Comparison of ENCODE assay signal across 1 cellular context in the genomic region with DNA sequence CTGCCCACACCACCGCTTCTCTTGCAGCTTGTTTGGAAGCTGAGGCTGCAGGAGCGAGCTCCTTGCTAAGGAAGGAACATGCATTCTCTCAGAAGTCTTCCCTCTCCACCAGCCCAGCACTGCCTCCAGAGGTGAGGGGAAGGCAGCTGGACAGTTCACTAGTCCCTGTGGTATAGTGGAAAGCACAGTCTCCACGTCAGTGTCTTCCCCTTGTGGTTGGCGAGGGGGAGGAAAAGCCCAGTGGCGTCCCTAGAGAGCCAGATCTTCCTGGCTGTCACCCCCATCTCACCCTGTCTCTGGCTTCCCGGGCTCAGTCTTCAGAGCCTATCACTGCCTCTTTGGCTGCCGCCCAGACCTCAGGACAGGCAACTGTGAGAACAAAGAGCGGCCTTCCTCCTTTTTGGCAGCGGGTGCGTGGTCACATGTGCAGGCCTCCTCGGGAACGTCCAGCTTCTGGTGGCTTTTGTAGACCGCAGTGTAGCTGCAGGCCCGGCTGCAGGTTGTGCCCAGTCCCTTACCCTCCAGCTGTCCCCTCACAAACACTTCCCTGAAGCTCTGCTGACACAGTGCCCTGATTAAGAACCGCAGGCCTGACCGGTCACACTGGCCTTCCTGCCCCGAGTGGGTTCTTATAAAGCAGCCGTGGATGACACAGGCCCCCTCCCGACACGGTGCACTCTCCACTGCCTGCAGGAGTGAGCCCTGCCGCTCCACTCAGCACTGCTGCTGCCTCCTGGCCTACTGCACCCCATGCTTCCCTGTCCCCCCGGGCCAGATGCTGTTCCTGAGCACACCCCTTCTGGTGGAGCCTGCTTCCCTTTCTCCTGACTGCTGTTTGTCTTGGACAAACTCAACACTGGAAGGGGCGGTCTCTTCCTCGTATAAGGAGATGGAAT.
TF ChIP-seq lines count a peak whose summit lies in the region.

No MANE protein-coding gene starts in this region.

TF ChIP-seq in K562, 482 proteins besides CTCF, POLR2A, EP300 and RAD21 (continued from another document and continues in another):
- TF ChIP-seq, protein P1, sequence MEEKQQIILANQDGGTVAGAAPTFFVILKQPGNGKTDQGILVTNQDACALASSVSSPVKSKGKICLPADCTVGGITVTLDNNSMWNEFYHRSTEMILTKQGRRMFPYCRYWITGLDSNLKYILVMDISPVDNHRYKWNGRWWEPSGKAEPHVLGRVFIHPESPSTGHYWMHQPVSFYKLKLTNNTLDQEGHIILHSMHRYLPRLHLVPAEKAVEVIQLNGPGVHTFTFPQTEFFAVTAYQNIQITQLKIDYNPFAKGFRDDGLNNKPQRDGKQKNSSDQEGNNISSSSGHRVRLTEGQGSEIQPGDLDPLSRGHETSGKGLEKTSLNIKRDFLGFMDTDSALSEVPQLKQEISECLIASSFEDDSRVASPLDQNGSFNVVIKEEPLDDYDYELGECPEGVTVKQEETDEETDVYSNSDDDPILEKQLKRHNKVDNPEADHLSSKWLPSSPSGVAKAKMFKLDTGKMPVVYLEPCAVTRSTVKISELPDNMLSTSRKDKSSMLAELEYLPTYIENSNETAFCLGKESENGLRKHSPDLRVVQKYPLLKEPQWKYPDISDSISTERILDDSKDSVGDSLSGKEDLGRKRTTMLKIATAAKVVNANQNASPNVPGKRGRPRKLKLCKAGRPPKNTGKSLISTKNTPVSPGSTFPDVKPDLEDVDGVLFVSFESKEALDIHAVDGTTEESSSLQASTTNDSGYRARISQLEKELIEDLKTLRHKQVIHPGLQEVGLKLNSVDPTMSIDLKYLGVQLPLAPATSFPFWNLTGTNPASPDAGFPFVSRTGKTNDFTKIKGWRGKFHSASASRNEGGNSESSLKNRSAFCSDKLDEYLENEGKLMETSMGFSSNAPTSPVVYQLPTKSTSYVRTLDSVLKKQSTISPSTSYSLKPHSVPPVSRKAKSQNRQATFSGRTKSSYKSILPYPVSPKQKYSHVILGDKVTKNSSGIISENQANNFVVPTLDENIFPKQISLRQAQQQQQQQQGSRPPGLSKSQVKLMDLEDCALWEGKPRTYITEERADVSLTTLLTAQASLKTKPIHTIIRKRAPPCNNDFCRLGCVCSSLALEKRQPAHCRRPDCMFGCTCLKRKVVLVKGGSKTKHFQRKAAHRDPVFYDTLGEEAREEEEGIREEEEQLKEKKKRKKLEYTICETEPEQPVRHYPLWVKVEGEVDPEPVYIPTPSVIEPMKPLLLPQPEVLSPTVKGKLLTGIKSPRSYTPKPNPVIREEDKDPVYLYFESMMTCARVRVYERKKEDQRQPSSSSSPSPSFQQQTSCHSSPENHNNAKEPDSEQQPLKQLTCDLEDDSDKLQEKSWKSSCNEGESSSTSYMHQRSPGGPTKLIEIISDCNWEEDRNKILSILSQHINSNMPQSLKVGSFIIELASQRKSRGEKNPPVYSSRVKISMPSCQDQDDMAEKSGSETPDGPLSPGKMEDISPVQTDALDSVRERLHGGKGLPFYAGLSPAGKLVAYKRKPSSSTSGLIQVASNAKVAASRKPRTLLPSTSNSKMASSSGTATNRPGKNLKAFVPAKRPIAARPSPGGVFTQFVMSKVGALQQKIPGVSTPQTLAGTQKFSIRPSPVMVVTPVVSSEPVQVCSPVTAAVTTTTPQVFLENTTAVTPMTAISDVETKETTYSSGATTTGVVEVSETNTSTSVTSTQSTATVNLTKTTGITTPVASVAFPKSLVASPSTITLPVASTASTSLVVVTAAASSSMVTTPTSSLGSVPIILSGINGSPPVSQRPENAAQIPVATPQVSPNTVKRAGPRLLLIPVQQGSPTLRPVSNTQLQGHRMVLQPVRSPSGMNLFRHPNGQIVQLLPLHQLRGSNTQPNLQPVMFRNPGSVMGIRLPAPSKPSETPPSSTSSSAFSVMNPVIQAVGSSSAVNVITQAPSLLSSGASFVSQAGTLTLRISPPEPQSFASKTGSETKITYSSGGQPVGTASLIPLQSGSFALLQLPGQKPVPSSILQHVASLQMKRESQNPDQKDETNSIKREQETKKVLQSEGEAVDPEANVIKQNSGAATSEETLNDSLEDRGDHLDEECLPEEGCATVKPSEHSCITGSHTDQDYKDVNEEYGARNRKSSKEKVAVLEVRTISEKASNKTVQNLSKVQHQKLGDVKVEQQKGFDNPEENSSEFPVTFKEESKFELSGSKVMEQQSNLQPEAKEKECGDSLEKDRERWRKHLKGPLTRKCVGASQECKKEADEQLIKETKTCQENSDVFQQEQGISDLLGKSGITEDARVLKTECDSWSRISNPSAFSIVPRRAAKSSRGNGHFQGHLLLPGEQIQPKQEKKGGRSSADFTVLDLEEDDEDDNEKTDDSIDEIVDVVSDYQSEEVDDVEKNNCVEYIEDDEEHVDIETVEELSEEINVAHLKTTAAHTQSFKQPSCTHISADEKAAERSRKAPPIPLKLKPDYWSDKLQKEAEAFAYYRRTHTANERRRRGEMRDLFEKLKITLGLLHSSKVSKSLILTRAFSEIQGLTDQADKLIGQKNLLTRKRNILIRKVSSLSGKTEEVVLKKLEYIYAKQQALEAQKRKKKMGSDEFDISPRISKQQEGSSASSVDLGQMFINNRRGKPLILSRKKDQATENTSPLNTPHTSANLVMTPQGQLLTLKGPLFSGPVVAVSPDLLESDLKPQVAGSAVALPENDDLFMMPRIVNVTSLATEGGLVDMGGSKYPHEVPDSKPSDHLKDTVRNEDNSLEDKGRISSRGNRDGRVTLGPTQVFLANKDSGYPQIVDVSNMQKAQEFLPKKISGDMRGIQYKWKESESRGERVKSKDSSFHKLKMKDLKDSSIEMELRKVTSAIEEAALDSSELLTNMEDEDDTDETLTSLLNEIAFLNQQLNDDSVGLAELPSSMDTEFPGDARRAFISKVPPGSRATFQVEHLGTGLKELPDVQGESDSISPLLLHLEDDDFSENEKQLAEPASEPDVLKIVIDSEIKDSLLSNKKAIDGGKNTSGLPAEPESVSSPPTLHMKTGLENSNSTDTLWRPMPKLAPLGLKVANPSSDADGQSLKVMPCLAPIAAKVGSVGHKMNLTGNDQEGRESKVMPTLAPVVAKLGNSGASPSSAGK (IDR thresholded peaks at IDR 0.05), result peak; percentile 72
- TF ChIP-seq, protein P2, sequence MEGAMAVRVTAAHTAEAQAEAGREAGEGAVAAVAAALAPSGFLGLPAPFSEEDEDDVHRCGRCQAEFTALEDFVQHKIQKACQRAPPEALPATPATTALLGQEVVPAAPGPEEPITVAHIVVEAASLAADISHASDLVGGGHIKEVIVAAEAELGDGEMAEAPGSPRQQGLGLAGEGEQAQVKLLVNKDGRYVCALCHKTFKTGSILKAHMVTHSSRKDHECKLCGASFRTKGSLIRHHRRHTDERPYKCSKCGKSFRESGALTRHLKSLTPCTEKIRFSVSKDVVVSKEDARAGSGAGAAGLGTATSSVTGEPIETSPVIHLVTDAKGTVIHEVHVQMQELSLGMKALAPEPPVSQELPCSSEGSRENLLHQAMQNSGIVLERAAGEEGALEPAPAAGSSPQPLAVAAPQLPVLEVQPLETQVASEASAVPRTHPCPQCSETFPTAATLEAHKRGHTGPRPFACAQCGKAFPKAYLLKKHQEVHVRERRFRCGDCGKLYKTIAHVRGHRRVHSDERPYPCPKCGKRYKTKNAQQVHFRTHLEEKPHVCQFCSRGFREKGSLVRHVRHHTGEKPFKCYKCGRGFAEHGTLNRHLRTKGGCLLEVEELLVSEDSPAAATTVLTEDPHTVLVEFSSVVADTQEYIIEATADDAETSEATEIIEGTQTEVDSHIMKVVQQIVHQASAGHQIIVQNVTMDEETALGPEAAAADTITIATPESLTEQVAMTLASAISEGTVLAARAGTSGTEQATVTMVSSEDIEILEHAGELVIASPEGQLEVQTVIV (CRISPR knock-in tag; IDR thresholded peaks at IDR 0.05; ENCODE audit: borderline replicate concordance), result no peak
- TF ChIP-seq LCOR (CRISPR knock-in tag; IDR thresholded peaks at IDR 0.05), result peak; percentile 94
- TF ChIP-seq, protein P3, sequence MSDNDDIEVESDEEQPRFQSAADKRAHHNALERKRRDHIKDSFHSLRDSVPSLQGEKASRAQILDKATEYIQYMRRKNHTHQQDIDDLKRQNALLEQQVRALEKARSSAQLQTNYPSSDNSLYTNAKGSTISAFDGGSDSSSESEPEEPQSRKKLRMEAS (CRISPR knock-in tag; IDR thresholded peaks at IDR 0.05), result peak; percentile 31; the same call in 1 of the 2 replicates
- peak; percentile 34; the same call in 1 of the 2 replicates for TF ChIP-seq EHMT2 (IDR thresholded peaks at IDR 0.05)
- TF ChIP-seq TRIM24 (IDR thresholded peaks at IDR 0.05), result 0 out of 4 replicates have a peak, but pooled peaks of 1 of the 2 experiments have one; percentile 75
- TF ChIP-seq L3MBTL2 (IDR thresholded peaks at IDR 0.05), result peak; percentile 89
- TF ChIP-seq, protein P4, sequence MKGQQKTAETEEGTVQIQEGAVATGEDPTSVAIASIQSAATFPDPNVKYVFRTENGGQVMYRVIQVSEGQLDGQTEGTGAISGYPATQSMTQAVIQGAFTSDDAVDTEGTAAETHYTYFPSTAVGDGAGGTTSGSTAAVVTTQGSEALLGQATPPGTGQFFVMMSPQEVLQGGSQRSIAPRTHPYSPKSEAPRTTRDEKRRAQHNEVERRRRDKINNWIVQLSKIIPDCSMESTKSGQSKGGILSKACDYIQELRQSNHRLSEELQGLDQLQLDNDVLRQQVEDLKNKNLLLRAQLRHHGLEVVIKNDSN (CRISPR knock-in tag; IDR thresholded peaks at IDR 0.05), result peak; percentile 88
- TF ChIP-seq, protein P5, sequence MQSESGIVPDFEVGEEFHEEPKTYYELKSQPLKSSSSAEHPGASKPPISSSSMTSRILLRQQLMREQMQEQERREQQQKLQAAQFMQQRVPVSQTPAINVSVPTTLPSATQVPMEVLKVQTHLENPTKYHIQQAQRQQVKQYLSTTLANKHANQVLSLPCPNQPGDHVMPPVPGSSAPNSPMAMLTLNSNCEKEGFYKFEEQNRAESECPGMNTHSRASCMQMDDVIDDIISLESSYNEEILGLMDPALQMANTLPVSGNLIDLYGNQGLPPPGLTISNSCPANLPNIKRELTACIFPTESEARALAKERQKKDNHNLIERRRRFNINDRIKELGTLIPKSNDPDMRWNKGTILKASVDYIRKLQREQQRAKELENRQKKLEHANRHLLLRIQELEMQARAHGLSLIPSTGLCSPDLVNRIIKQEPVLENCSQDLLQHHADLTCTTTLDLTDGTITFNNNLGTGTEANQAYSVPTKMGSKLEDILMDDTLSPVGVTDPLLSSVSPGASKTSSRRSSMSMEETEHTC (IDR thresholded peaks at IDR 0.05), result peak; percentile 90
- peak; percentile 28; the same call in 1 of the 2 replicates for TF ChIP-seq TAL1 (IDR thresholded peaks at IDR 0.05)
- peak; percentile 44; the same call in 1 of the 2 replicates for TF ChIP-seq NCOR1 (IDR thresholded peaks at IDR 0.05)
- TF ChIP-seq SRSF9 (IDR thresholded peaks at IDR 0.05; ENCODE audit: borderline replicate concordance, low read depth, low read length), result no peak
- 0 out of 4 replicates have a peak, but pooled peaks of 1 of the 2 experiments have one; percentile 74 for TF ChIP-seq KDM4B (IDR thresholded peaks at IDR 0.05; ENCODE audit: borderline replicate concordance in 2 of 2, low read depth in 1 of 2)
- TF ChIP-seq, protein P6, sequence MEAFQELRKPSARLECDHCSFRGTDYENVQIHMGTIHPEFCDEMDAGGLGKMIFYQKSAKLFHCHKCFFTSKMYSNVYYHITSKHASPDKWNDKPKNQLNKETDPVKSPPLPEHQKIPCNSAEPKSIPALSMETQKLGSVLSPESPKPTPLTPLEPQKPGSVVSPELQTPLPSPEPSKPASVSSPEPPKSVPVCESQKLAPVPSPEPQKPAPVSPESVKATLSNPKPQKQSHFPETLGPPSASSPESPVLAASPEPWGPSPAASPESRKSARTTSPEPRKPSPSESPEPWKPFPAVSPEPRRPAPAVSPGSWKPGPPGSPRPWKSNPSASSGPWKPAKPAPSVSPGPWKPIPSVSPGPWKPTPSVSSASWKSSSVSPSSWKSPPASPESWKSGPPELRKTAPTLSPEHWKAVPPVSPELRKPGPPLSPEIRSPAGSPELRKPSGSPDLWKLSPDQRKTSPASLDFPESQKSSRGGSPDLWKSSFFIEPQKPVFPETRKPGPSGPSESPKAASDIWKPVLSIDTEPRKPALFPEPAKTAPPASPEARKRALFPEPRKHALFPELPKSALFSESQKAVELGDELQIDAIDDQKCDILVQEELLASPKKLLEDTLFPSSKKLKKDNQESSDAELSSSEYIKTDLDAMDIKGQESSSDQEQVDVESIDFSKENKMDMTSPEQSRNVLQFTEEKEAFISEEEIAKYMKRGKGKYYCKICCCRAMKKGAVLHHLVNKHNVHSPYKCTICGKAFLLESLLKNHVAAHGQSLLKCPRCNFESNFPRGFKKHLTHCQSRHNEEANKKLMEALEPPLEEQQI (IDR thresholded peaks at IDR 0.05), result no peak
- peak; percentile 22; the same call in 1 of the 2 replicates for TF ChIP-seq ZNF263 (CRISPR knock-in tag; IDR thresholded peaks at IDR 0.05; ENCODE audit: borderline replicate concordance)
- TF ChIP-seq SMAD2 (IDR thresholded peaks at IDR 0.05; ENCODE audit: low read depth, low read length), result no peak
- peak; percentile 67 for TF ChIP-seq ZBTB1 (CRISPR knock-in tag; IDR thresholded peaks at IDR 0.05; ENCODE audit: borderline replicate concordance, low read depth)
- TF ChIP-seq MBD2 (IDR thresholded peaks at IDR 0.05; ENCODE audit: borderline replicate concordance, low read depth), result no peak
- TF ChIP-seq HDAC8 (tag; IDR thresholded peaks at IDR 0.05), result no peak
- TF ChIP-seq, protein P7, sequence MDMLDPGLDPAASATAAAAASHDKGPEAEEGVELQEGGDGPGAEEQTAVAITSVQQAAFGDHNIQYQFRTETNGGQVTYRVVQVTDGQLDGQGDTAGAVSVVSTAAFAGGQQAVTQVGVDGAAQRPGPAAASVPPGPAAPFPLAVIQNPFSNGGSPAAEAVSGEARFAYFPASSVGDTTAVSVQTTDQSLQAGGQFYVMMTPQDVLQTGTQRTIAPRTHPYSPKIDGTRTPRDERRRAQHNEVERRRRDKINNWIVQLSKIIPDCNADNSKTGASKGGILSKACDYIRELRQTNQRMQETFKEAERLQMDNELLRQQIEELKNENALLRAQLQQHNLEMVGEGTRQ (CRISPR knock-in tag; IDR thresholded peaks at IDR 0.05), result peak; percentile 84
- 0 out of 2 replicates have a peak, but pooled peaks have one; percentile 53 for TF ChIP-seq ZNF644 (tag; IDR thresholded peaks at IDR 0.05; ENCODE audit: low read depth)
- TF ChIP-seq ZFP36 (IDR thresholded peaks at IDR 0.05; ENCODE audit: low read depth, low read length, partially characterized antibody), result peak; percentile 54
- TF ChIP-seq, protein P8, sequence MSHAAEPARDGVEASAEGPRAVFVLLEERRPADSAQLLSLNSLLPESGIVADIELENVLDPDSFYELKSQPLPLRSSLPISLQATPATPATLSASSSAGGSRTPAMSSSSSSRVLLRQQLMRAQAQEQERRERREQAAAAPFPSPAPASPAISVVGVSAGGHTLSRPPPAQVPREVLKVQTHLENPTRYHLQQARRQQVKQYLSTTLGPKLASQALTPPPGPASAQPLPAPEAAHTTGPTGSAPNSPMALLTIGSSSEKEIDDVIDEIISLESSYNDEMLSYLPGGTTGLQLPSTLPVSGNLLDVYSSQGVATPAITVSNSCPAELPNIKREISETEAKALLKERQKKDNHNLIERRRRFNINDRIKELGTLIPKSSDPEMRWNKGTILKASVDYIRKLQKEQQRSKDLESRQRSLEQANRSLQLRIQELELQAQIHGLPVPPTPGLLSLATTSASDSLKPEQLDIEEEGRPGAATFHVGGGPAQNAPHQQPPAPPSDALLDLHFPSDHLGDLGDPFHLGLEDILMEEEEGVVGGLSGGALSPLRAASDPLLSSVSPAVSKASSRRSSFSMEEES (CRISPR knock-in tag; IDR thresholded peaks at IDR 0.05), result peak; percentile 47
- no peak for TF ChIP-seq YBX1 (IDR thresholded peaks at IDR 0.05)
- TF ChIP-seq TAF15 (IDR thresholded peaks at IDR 0.05; ENCODE audit: low read depth, low read length), result no peak
- no peak for TF ChIP-seq RBM25 (IDR thresholded peaks at IDR 0.05; ENCODE audit: low read depth, low read length, severe bottlenecking)
